ENCODE assay signal across 8 cellular contexts in the genomic region with DNA sequence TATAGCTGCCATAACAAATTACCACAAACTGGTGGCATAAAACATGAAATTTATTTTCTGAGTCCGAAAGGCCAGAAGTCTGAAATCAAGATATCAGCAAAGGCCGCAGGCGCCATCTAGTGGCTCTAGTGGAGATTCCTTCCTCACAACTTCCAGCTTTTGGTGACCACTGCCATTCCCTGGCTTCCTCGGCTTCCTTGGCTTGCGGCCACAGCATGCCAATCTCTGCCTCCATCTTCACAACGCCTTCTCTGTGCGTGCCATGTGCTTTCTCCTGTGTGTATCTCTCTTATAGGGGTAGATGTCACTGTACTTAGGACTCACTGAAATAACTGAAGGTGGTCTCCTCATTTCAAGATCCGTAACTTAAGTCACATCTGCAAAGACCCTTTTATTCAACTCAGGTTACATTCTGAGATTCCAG. TPM values are rescaled to one million over a fixed set of nuclear protein-coding genes. Genes with fewer than 3 reads are reported as not detected.
A peak's percentile ranks its signal among the peaks of the same experiment; 100 is the strongest.
DNase-seq lines count a peak whose midpoint lies in the region; ATAC-seq and TF ChIP-seq lines count a peak whose summit lies in the region.

No MANE protein-coding gene starts in this region.

- H3K9me3 Mint-ChIP-seq in activated naive CD8-positive, alpha-beta T cell treated with anti-CD3 and anti-CD28 coated beads, Interleukin-2, amount 10 ng/mL, durations not matched to agents 7 days and 5 days: peaks cover 2% of the 10 kb centered on the region

- H3K4me1 ChIP-seq in cardiac muscle cell (ENCODE audit: low read depth): no peaks in the 10 kb centered on the region
- H3K4me1 ChIP-seq in psoas muscle: no peaks in the 10 kb centered on the region

- H3K27me3 Mint-ChIP-seq in activated naive CD8-positive, alpha-beta T cell treated with anti-CD3 and anti-CD28 coated beads, Interleukin-2, amount 10 ng/mL, durations not matched to agents 7 days and 5 days: peaks cover 24% of the 10 kb centered on the region

- H3K4me3 ChIP-seq in cardiac muscle cell (no peak overlapping the region), psoas muscle (no peak overlapping the region)

- H3K27me3 ChIP-seq in cardiac muscle cell (no peaks in the 10 kb centered on the region), psoas muscle (ENCODE audit: insufficient read depth in 3 of 3, low read length in 2 of 3) (peaks cover 0 to 3% (median 0%) of the 10 kb centered on the region in 3 donors)

- peaks cover 2% of the 10 kb centered on the region for H3K36me3 Mint-ChIP-seq in activated naive CD8-positive, alpha-beta T cell treated with anti-CD3 and anti-CD28 coated beads, Interleukin-2, amount 10 ng/mL, durations not matched to agents 7 days and 5 days

- H3K4me1 Mint-ChIP-seq in activated naive CD8-positive, alpha-beta T cell treated with anti-CD3 and anti-CD28 coated beads, Interleukin-2, amount 10 ng/mL, durations not matched to agents 7 days and 5 days: peaks cover 2% of the 10 kb centered on the region

- H3K27ac ChIP-seq in cardiac muscle cell (no peak overlapping the region), psoas muscle (no peak overlapping the region)

- no peak for ATAC-seq in activated naive CD8-positive, alpha-beta T cell treated with anti-CD3 and anti-CD28 coated beads, Interleukin-2, amount 10 ng/mL, durations not matched to agents 7 days and 5 days (ENCODE audit: low read depth)
- peak in 2 of 4 donors; percentile 47 to 69 for ATAC-seq in psoas muscle
- ATAC-seq in GM18519 (IDR thresholded peaks at IDR 0.05; ENCODE audit: low FRiP score, unreplicated experiment): no peak

- no peak overlapping the region for H3K27ac Mint-ChIP-seq in activated naive CD8-positive, alpha-beta T cell treated with anti-CD3 and anti-CD28 coated beads, Interleukin-2, amount 10 ng/mL, durations not matched to agents 7 days and 5 days

- intact Hi-C loops in psoas muscle (cut with DNase I): loop anchor here in 1 of 2 donors (1.0 to 5.0 kb wide), 3 partner anchors 73 to 438 kb away; no protein-coding TSS in a partner anchor

- H3K36me3 ChIP-seq in cardiac muscle cell (no peaks in the 10 kb centered on the region), psoas muscle (ENCODE audit: insufficient read depth in 1 of 2, low read depth in 1 of 2) (no peaks in the 10 kb centered on the region)

- peak; percentile 13 for DNase-seq in NK-92 treated with Interleukin-12 subunit alpha and Interleukin-12 subunit beta, amount 100 ng/mL, for 24 hours (lab: John Stamatoyannopoulos, UW)
- DNase-seq in NK-92 (lab: John Stamatoyannopoulos, UW; ENCODE audit: unreplicated experiment) (no peak), MV-4-11 (lab: John Stamatoyannopoulos, UW) (peak; percentile 63), SKM-1 treated with dmso at 0.1 percent for 144 hours (lab: John Stamatoyannopoulos, UW; ENCODE audit: unreplicated experiment) (peak; percentile 48), cardiac muscle cell (ENCODE audit: low read depth in 1 of 2, low spot score in 1 of 2) (peak; percentile 88 to 89), psoas muscle (peak; percentile 72 to 81)
- DNase-seq in activated naive CD8-positive, alpha-beta T cell treated with anti-CD3 and anti-CD28 coated beads, Interleukin-2, amount 10 ng/mL, durations not matched to agents 7 days and 5 days: peak; percentile 59

- H3K9me3 ChIP-seq in cardiac muscle cell (ENCODE audit: low read depth): no peaks in the 10 kb centered on the region
- peaks cover 7% of the 10 kb centered on the region for H3K9me3 ChIP-seq in psoas muscle

- POLR2A ChIA-PET in activated naive CD8-positive, alpha-beta T cell treated with anti-CD3 and anti-CD28 coated beads, Interleukin-2, amount 10 ng/mL, durations not matched to agents 7 days and 5 days (lab: Charles Lee): interaction anchor here (0.7 kb wide), 1 partner anchor 438 kb away, joined by 3 read pairs; no protein-coding TSS in a partner anchor

- H3K4me3 Mint-ChIP-seq in activated naive CD8-positive, alpha-beta T cell treated with anti-CD3 and anti-CD28 coated beads, Interleukin-2, amount 10 ng/mL, durations not matched to agents 7 days and 5 days: no peak overlapping the region

- WGBS in psoas muscle, 3 donors: 11 to 15% (median 13%) methylated on average over 8 of the region's 8 CpGs

- TF ChIP-seq CTCF in cardiac muscle cell (IDR thresholded peaks at IDR 0.05; ENCODE audit: low read depth, low read length) (peak; percentile 85), psoas muscle (IDR thresholded peaks at IDR 0.05) (peak; percentile 94)

RNA-seq across cellular contexts. Expression of gene PLAGL1, which starts 5.4 kb away (rescaled TPM):
- 10 to 100 TPM; 10.9 to 11.3 TPM for total RNA-seq in activated naive CD8-positive, alpha-beta T cell treated with anti-CD3 and anti-CD28 coated beads, Interleukin-2, amount 10 ng/mL, durations not matched to agents 7 days and 5 days
- total RNA-seq in cardiac muscle cell (6.8 and 9.0 TPM in 2 replicates), psoas muscle (10 to 100 TPM in 2 of 4 donors, 1 to 10 TPM in 2; 3.3 to 15.4 (median 7.2) TPM)
- polyA plus RNA-seq in cardiac muscle cell (11.6 and 17.2 TPM in 2 replicates), psoas muscle (1 to 10 TPM; 2.5 to 3.1 (median 2.9) TPM)
